In genomic region chr14:72479471-72479931, GRCh38 we compare ENCODE assay signal across 10 cellular contexts.
A peak's percentile ranks its signal among the peaks of the same experiment; 100 is the strongest.
DNase-seq lines count a peak whose midpoint lies in the region; ATAC-seq and TF ChIP-seq lines count a peak whose summit lies in the region.
"Had no signal": no experiment of that assay in that cellular context is flagged by ENCODE, and none has a peak within 500 bp of the region (broad histone marks: within the 10 kb centered on the region; RNA-seq: fewer than 3 reads in every experiment).

No MANE protein-coding gene starts in this region.

- no peak for DNase-seq in activated naive CD4-positive, alpha-beta T cell treated with anti-CD3 and anti-CD28 coated beads for 36 hours
- DNase-seq in activated naive CD4-positive, alpha-beta T cell treated with anti-CD3 and anti-CD28 coated beads, Interleukin-2, amount 50 U/mL, for 72 hours (ENCODE audit: low spot score in 2 of 2) = no peak
- peak; percentile 11 for DNase-seq in MM.1S
- peak; percentile 34 for DNase-seq in ecto neural progenitor cell (ENCODE audit: low spot score)
- DNase-seq in retinal pigment epithelial cell (ENCODE audit: low read depth) = peak; percentile 6
- no peak for DNase-seq in RWPE1 (ENCODE audit: low spot score)
- DNase-seq in A172 (ENCODE audit: low spot score) = no peak
- DNase-seq in progenitor cell of endocrine pancreas (ENCODE audit: low spot score, unreplicated experiment) = no peak
- DNase-seq: activated CD4-positive, alpha-beta T cell treated with anti-CD3 and anti-CD28 coated beads for 36 hours; NCI-H2029 treated with DMSO at 0.1 percent for 48 hours had no signal

- H3K4me3 Mint-ChIP-seq in activated naive CD4-positive, alpha-beta T cell treated with anti-CD3 and anti-CD28 coated beads for 36 hours = no peak overlapping the region
- H3K4me3 Mint-ChIP-seq in progenitor cell of endocrine pancreas (ENCODE audit: low read depth) = no peak overlapping the region
- H3K4me3 Mint-ChIP-seq: activated CD4-positive, alpha-beta T cell treated with anti-CD3 and anti-CD28 coated beads for 36 hours had no signal

- no peak overlapping the region for H2AFZ ChIP-seq in MM.1S (ENCODE audit: low read length)

- H3K27me3 Mint-ChIP-seq in activated naive CD4-positive, alpha-beta T cell treated with anti-CD3 and anti-CD28 coated beads for 36 hours (ENCODE audit: low read depth) = peaks cover 5% of the 10 kb centered on the region
- no peaks in the 10 kb centered on the region for H3K27me3 Mint-ChIP-seq in progenitor cell of endocrine pancreas

- H3K4me3 ChIP-seq in MM.1S (ENCODE audit: low read length) (no peak overlapping the region), retinal pigment epithelial cell (ENCODE audit: low read length) (no peak overlapping the region)

- H3K27me3 ChIP-seq in MM.1S (replicated peaks; ENCODE audit: insufficient read depth, low read length) = no peaks in the 10 kb centered on the region

- H3K4me1 ChIP-seq in MM.1S (ENCODE audit: low read length) = peaks cover 50% of the 10 kb centered on the region

- peak overlapping the region; percentile 13; the same call in 1 of the 2 replicates for H3K9ac ChIP-seq in MM.1S (ENCODE audit: low read length)

- H3K36me3 ChIP-seq in MM.1S (replicated peaks; ENCODE audit: insufficient read depth, low read length) = no peaks in the 10 kb centered on the region

- intact Hi-C loops in activated naive CD4-positive, alpha-beta T cell treated with anti-CD3 and anti-CD28 coated beads for 36 hours (cut with micrococcal nuclease) = loop anchor here (5.0 kb wide), 2 partner anchors 37 to 548 kb away; partner anchors contain the start of gene ZFYVE1

- POLR2A ChIA-PET in RWPE1 (lab: Yijun Ruan, JAX; ENCODE audit: low non-redundant PET) = no interaction called here

- TF ChIP-seq CTCF in MM.1S (IDR thresholded peaks at IDR 0.05; ENCODE audit: low read length) (no peak), retinal pigment epithelial cell (conservative IDR thresholded peaks at IDR 0.05; ENCODE audit: low read depth, low read length) (no peak), RWPE1 (conservative IDR thresholded peaks at IDR 0.05; ENCODE audit: low read depth) (no peak), progenitor cell of endocrine pancreas (IDR thresholded peaks at IDR 0.05; ENCODE audit: unreplicated experiment) (no peak)

- no peaks in the 10 kb centered on the region for H3K9me2 ChIP-seq in MM.1S (replicated peaks; ENCODE audit: insufficient read depth, low read length)

- CTCF ChIA-PET in activated naive CD4-positive, alpha-beta T cell treated with anti-CD3 and anti-CD28 coated beads for 36 hours (lab: Charles Lee) = no interaction called here
- CTCF ChIA-PET in RWPE1 (lab: Yijun Ruan, JAX) = no interaction called here

- H4K20me1 ChIP-seq in MM.1S (ENCODE audit: insufficient read depth, low read length) = no peaks in the 10 kb centered on the region

- peak overlapping the region; percentile 2 for H3K27ac Mint-ChIP-seq in activated naive CD4-positive, alpha-beta T cell treated with anti-CD3 and anti-CD28 coated beads for 36 hours
- H3K27ac Mint-ChIP-seq in activated naive CD4-positive, alpha-beta T cell treated with anti-CD3 and anti-CD28 coated beads, Interleukin-2, amount 50 U/mL, for 72 hours = peak overlapping the region in 1 of 2 donors; percentile 36
- no peak overlapping the region for H3K27ac Mint-ChIP-seq in progenitor cell of endocrine pancreas

- H3K4me2 ChIP-seq in MM.1S (ENCODE audit: low read depth, low read length) = peak overlapping the region; percentile 12; the same call in 1 of the 2 replicates

- H3K79me2 ChIP-seq in MM.1S (ENCODE audit: low read length) = no peaks in the 10 kb centered on the region

- no peaks in the 10 kb centered on the region for H3K9me3 Mint-ChIP-seq in activated naive CD4-positive, alpha-beta T cell treated with anti-CD3 and anti-CD28 coated beads for 36 hours
- H3K9me3 Mint-ChIP-seq in activated naive CD4-positive, alpha-beta T cell treated with anti-CD3 and anti-CD28 coated beads, Interleukin-2, amount 50 U/mL, for 72 hours = peaks cover 0 to 7% of the 10 kb centered on the region in 2 donors
- peaks cover 5% of the 10 kb centered on the region for H3K9me3 Mint-ChIP-seq in progenitor cell of endocrine pancreas (ENCODE audit: low read depth)

- ATAC-seq in activated naive CD4-positive, alpha-beta T cell treated with anti-CD3 and anti-CD28 coated beads, Interleukin-2, amount 50 U/mL, for 72 hours = no peak
- ATAC-seq: activated CD4-positive, alpha-beta T cell treated with anti-CD3 and anti-CD28 coated beads for 36 hours had no signal

- peak overlapping the region; percentile 70 for H3K27ac ChIP-seq in MM.1S (ENCODE audit: low read length)
- H3K27ac ChIP-seq in RWPE1 = no peak overlapping the region

- peaks cover 31% of the 10 kb centered on the region for H3K4me1 Mint-ChIP-seq in activated naive CD4-positive, alpha-beta T cell treated with anti-CD3 and anti-CD28 coated beads for 36 hours (ENCODE audit: low read depth)
- peaks cover 2% of the 10 kb centered on the region for H3K4me1 Mint-ChIP-seq in progenitor cell of endocrine pancreas (ENCODE audit: low read depth)

- H3F3A ChIP-seq in MM.1S (ENCODE audit: insufficient read depth, low read length) = peaks cover 43% of the 10 kb centered on the region

- no peaks in the 10 kb centered on the region for H3K36me3 Mint-ChIP-seq in activated naive CD4-positive, alpha-beta T cell treated with anti-CD3 and anti-CD28 coated beads for 36 hours (ENCODE audit: low read depth)
- peaks cover 4 to 15% of the 10 kb centered on the region in 2 donors for H3K36me3 Mint-ChIP-seq in activated naive CD4-positive, alpha-beta T cell treated with anti-CD3 and anti-CD28 coated beads, Interleukin-2, amount 50 U/mL, for 72 hours
- H3K36me3 Mint-ChIP-seq in progenitor cell of endocrine pancreas (ENCODE audit: insufficient read depth) = no peaks in the 10 kb centered on the region

- H3K9me3 ChIP-seq in MM.1S (replicated peaks; ENCODE audit: insufficient read depth, low read length) = no peaks in the 10 kb centered on the region

Comparison
In these comparisons a context has a peak if more than half of its experiments do, and no peak if none do; other contexts are left out.
1. DNase-seq: peak in MM.1S (single experiment), ecto neural progenitor cell (single experiment) and retinal pigment epithelial cell (single experiment); none in activated naive CD4-positive, alpha-beta T cell treated with anti-CD3 and anti-CD28 coated beads for 36 hours (single experiment), activated naive CD4-positive, alpha-beta T cell treated with anti-CD3 and anti-CD28 coated beads, Interleukin-2, amount 50 U/mL, for 72 hours (0 of 2), RWPE1 (single experiment), A172 (single experiment) and progenitor cell of endocrine pancreas (single experiment).